19 cellular contexts compared by ENCODE assay signal in the genomic region with DNA sequence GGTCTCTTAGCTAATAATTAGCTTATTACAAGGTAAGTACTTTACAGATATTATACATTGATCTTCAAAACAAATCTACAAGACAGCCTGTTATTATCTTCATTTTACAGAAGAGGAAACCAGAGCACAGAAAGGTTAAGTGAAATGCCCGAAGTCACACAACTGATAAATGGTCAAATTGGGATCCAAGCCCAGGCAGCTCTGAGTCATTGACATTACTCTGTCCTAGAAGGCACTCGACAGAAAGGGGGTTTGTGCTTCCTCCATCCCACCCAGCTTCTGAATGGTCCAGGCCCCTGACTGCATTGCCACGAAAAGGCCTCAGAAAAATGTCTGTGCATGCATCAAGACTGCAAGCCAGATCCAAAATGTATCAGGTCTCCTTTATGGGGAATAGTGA.
A peak's percentile ranks its signal among the peaks of the same experiment; 100 is the strongest.
DNase-seq lines count a peak whose midpoint lies in the region; ATAC-seq and TF ChIP-seq lines count a peak whose summit lies in the region.
"Had no signal": no experiment of that assay in that cellular context is flagged by ENCODE, and none has a peak within 500 bp of the region (broad histone marks: within the 10 kb centered on the region; RNA-seq: fewer than 3 reads in every experiment).

No MANE protein-coding gene starts in this region.

- H2AFZ ChIP-seq in GM23248 (no peak overlapping the region), fibroblast of lung (ENCODE audit: low read length) (no peak overlapping the region)

- peak; percentile 16 for DNase-seq in GM23248
- peak; percentile 59 for DNase-seq in RPMI7951 (ENCODE audit: low read depth)
- DNase-seq in dermis blood vessel endothelial cell = peak; percentile 38
- peak; percentile 37 to 64 for DNase-seq in fibroblast of lung (ENCODE audit: low read depth in 2 of 2)
- no peak for DNase-seq in right atrium auricular region (ENCODE audit: low spot score)
- DNase-seq in central memory CD4-positive, alpha-beta T cell = no peak
- DNase-seq: AML-193; Caco-2; Calu3; CD4-positive, alpha-beta T cell; CD8-positive, alpha-beta T cell; DMS79 treated with DMSO at 0.1 percent for 48 hours; GF-D8 had no signal

- H3K9me3 ChIP-seq in GM23248 (ENCODE audit: low read depth) = no peaks in the 10 kb centered on the region
- H3K9me3 ChIP-seq in fibroblast of lung (ENCODE audit: control insufficient read depth, insufficient read depth, low read depth, low read length) = no peaks in the 10 kb centered on the region
- H3K9me3 ChIP-seq in right atrium auricular region = no peaks in the 10 kb centered on the region

- no peaks in the 10 kb centered on the region for H3K79me2 ChIP-seq in GM23248 (ENCODE audit: insufficient read depth)
- H3K79me2 ChIP-seq in fibroblast of lung (ENCODE audit: control insufficient read depth, insufficient read depth, low read length) = no peaks in the 10 kb centered on the region

- H3K27ac ChIP-seq in GM23248 (no peak overlapping the region), fibroblast of lung (ENCODE audit: insufficient read depth, low read length) (no peak overlapping the region), right atrium auricular region (no peak overlapping the region)
- H3K27ac ChIP-seq: 22Rv1; A549; BLaER1 treated with 17β-estradiol and CSF1 and Interleukin-3, amounts not matched to agents 10 nM and 100 nM; C4-2B had no signal

- H3K27me3 ChIP-seq in GM23248 (replicated peaks; ENCODE audit: insufficient read depth) (no peaks in the 10 kb centered on the region), fibroblast of lung (ENCODE audit: control insufficient read depth, insufficient read depth, low read length) (no peaks in the 10 kb centered on the region), right atrium auricular region (no peaks in the 10 kb centered on the region)
- H3K27me3 ChIP-seq: BLaER1 treated with 17β-estradiol and CSF1 and Interleukin-3, amounts not matched to agents 10 nM and 100 nM had no signal

- H3F3A ChIP-seq in GM23248 (ENCODE audit: insufficient read depth) = no peaks in the 10 kb centered on the region

- 46 to 57% methylated on average over 3 of the region's 3 CpGs for whole genome bisulfite sequencing in GM23248 (ENCODE audit: low coverage in 1 of 2, low lambda C conversion rate in 2 of 2, missing lambda C conversion rate in 2 of 2), 2 experiments

- H3K9ac ChIP-seq in GM23248 = no peak overlapping the region
- no peak overlapping the region for H3K9ac ChIP-seq in fibroblast of lung (ENCODE audit: insufficient read depth, low read length)
- H3K9ac ChIP-seq: BLaER1 treated with 17β-estradiol and CSF1 and Interleukin-3, amounts not matched to agents 10 nM and 100 nM had no signal

- no peaks in the 10 kb centered on the region for H3K9me2 ChIP-seq in GM23248 (ENCODE audit: insufficient read depth)

- H3K36me3 ChIP-seq in GM23248 (ENCODE audit: low read depth) (no peaks in the 10 kb centered on the region), fibroblast of lung (ENCODE audit: control insufficient read depth, insufficient read depth, low read length) (no peaks in the 10 kb centered on the region), right atrium auricular region (no peaks in the 10 kb centered on the region)
- H3K36me3 ChIP-seq: BLaER1 treated with 17β-estradiol and CSF1 and Interleukin-3, amounts not matched to agents 10 nM and 100 nM had no signal

- H4K20me1 ChIP-seq in GM23248 (ENCODE audit: insufficient read depth) (no peaks in the 10 kb centered on the region), fibroblast of lung (ENCODE audit: control insufficient read depth, extremely low read depth, insufficient read depth, low read length) (no peaks in the 10 kb centered on the region)
- H4K20me1 ChIP-seq: BLaER1 treated with 17β-estradiol and CSF1 and Interleukin-3, amounts not matched to agents 10 nM and 100 nM had no signal

- ATAC-seq in GM21737 (IDR thresholded peaks at IDR 0.05; ENCODE audit: unreplicated experiment) (no peak), GM21529 (IDR thresholded peaks at IDR 0.05; ENCODE audit: unreplicated experiment) (no peak)
- ATAC-seq: A549; CD8-positive, alpha-beta T cell had no signal

- in situ Hi-C loops in GM23248 (cut with MboI) = no loop called here

- no peak for TF ChIP-seq CTCF in fibroblast of lung (conservative IDR thresholded peaks at IDR 0.05 in 1 of 2, IDR thresholded peaks at IDR 0.05 in 1 of 2; ENCODE audit: low read depth in 1 of 2, low read length in 2 of 2)
- TF ChIP-seq CTCF in right atrium auricular region (IDR thresholded peaks at IDR 0.05) = no peak

- H3K4me1 ChIP-seq in GM23248 (ENCODE audit: insufficient read depth) = no peaks in the 10 kb centered on the region
- H3K4me1 ChIP-seq in fibroblast of lung (ENCODE audit: control insufficient read depth, extremely low read depth, insufficient read depth, low read length) = no peaks in the 10 kb centered on the region
- H3K4me1 ChIP-seq in right atrium auricular region = no peaks in the 10 kb centered on the region
- H3K4me1 ChIP-seq: A549; BLaER1 treated with 17β-estradiol and CSF1 and Interleukin-3, amounts not matched to agents 10 nM and 100 nM; Caco-2 had no signal

- no peak overlapping the region for H3K4me3 ChIP-seq in GM23248
- no peak overlapping the region for H3K4me3 ChIP-seq in fibroblast of lung (replicated peaks in 1 of 4; ENCODE audit: control extremely low read depth in 1 of 4, insufficient read depth in 1 of 4, low read depth in 3 of 4, low read length in 4 of 4)
- no peak overlapping the region for H3K4me3 ChIP-seq in right atrium auricular region
- H3K4me3 ChIP-seq: A549; BLaER1 treated with 17β-estradiol and CSF1 and Interleukin-3, amounts not matched to agents 10 nM and 100 nM had no signal

- H3K4me2 ChIP-seq in GM23248 (ENCODE audit: unreplicated experiment) (no peak overlapping the region), fibroblast of lung (ENCODE audit: extremely low read depth, insufficient read depth, low read length) (no peak overlapping the region)
- H3K4me2 ChIP-seq: A549; BLaER1 treated with 17β-estradiol and CSF1 and Interleukin-3, amounts not matched to agents 10 nM and 100 nM had no signal

Comparison
In these comparisons a context has a peak if more than half of its experiments do, and no peak if none do; other contexts are left out.
1. DNase-seq: peak in GM23248 (single experiment), RPMI7951 (single experiment), dermis blood vessel endothelial cell (single experiment) and fibroblast of lung (2 of 2); none in right atrium auricular region (single experiment) and central memory CD4-positive, alpha-beta T cell (single experiment).